Comparison of ENCODE assay signal across 2 cellular contexts in genomic region chr1:3697810-3698209, GRCh38.
TF ChIP-seq lines count a peak whose summit lies in the region.

No MANE protein-coding gene starts in this region.

TF ChIP-seq in SK-N-SH, 30 proteins besides CTCF, POLR2A, EP300 and RAD21 (continued from another document):
- TF ChIP-seq IRF3 (IDR thresholded peaks at IDR 0.05; ENCODE audit: low read depth, low read length) (no peak), REST (IDR thresholded peaks at IDR 0.05; ENCODE audit: low read depth, low read length) (no peak), GATA2 (CRISPR knock-in tag; IDR thresholded peaks at IDR 0.05) (peak; percentile 90), CHD2 (IDR thresholded peaks at IDR 0.05; ENCODE audit: low read length, partially characterized antibody) (peak; percentile 6)

TF ChIP-seq in SK-N-SH treated with all-trans-retinoic acid at 6 μM for 48 hours, 23 proteins besides CTCF, POLR2A, EP300 and RAD21 (continued from another document):
- TF ChIP-seq TSHZ2 (CRISPR knock-in tag; IDR thresholded peaks at IDR 0.05): no peak
